In the genomic region with DNA sequence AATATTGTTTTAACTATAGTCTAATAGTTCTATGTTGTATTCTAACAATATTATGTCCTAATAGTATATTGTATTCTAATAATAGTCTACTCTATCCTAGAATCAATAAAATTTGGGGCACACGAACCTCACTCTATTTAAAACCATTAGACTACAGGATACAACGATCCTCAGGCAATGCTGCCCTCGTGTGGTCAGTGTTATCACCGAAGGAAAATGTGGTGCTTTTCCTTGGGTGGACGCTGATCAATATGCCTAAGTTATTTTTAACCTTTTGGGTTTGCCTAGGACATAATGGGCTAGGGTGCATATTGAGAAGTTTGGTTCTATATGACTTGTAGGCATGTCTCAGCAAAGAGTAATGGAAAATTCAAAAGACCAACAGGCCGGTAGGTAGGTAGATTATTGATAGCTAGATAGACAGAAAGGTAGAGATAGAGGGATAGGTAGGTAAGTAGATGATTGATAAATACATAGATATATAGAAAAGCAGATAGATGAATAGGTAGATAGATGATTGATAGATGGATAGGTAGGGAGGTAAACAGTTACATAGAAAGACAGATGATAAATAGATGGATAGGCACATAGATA, we compare ENCODE assay signal across 8 cellular contexts.
DNase-seq lines count a peak whose midpoint lies in the region; ATAC-seq and TF ChIP-seq lines count a peak whose summit lies in the region.

No MANE protein-coding gene starts in this region.

- peak; percentile 82 for TF ChIP-seq CTCF in A673 (conservative IDR thresholded peaks at IDR 0.05; ENCODE audit: low read depth, low read length)
- peak; percentile 54 for TF ChIP-seq CTCF in GM12872 (IDR thresholded peaks at IDR 0.05; ENCODE audit: insufficient read depth, low read depth, low read length)
- peak; percentile 34 to 45 (median 40) for TF ChIP-seq CTCF in breast epithelium (IDR thresholded peaks at IDR 0.05)

- no peaks in the 10 kb centered on the region for H3K9me3 ChIP-seq in A673 (ENCODE audit: low read depth, low read length, poor library complexity, severe bottlenecking)
- H3K9me3 ChIP-seq in breast epithelium, result no peaks in the 10 kb centered on the region

- peaks cover 2% of the 10 kb centered on the region for H3K36me3 ChIP-seq in A673 (ENCODE audit: insufficient read depth, low read length, poor library complexity, severe bottlenecking)
- no peaks in the 10 kb centered on the region for H3K36me3 ChIP-seq in breast epithelium

- intact Hi-C loops in A673 (cut with micrococcal nuclease; ENCODE audit: unreplicated experiment), result loop anchor here (5.0 to 10.0 kb wide), 3 partner anchors 521 to 754 kb away; no protein-coding TSS in a partner anchor
- intact Hi-C loops in breast epithelium (cut with DNase I; ENCODE audit: low total_unique reads), result no loop called here

- H3K4me1 ChIP-seq in A673 (ENCODE audit: insufficient read depth, low read length, poor library complexity, severe bottlenecking) (no peaks in the 10 kb centered on the region), breast epithelium (no peaks in the 10 kb centered on the region)

- ATAC-seq in HG03432 (IDR thresholded peaks at IDR 0.05; ENCODE audit: unreplicated experiment) (peak; percentile 50), left lobe of liver (peak; percentile 79), HG02973 (IDR thresholded peaks at IDR 0.05; ENCODE audit: unreplicated experiment) (no peak)

- no peak overlapping the region for H3K27ac ChIP-seq in A673 (ENCODE audit: low read depth, low read length, poor library complexity, severe bottlenecking)
- H3K27ac ChIP-seq in breast epithelium, result no peak overlapping the region

- BruUV-seq in A673 (replicated peaks; lab: Mats Ljungman, UMichigan), result no TSS peak

- H3K4me3 ChIP-seq in A673 (ENCODE audit: low read depth, low read length, poor library complexity, severe bottlenecking) (no peak overlapping the region), breast epithelium (no peak overlapping the region)

- peak; percentile 61 for DNase-seq in A673 (ENCODE audit: low spot score)
- peak; percentile 25 for DNase-seq in SK-N-DZ (ENCODE audit: low spot score)
- no peak for DNase-seq in breast epithelium (ENCODE audit: low spot score in 2 of 2)
- peak; percentile 44 for DNase-seq in left lobe of liver (ENCODE audit: low spot score)
- DNase-seq in stromal cell of bone marrow (ENCODE audit: low read depth), result peak; percentile 24

- no peak for TF ChIP-seq POLR2A in breast epithelium (IDR thresholded peaks at IDR 0.05)

- CTCF ChIA-PET in A673 (lab: Charles Lee), result interaction anchor here (0.6 kb wide), 2 partner anchors 521 to 763 kb away, joined by 5 to 9 read pairs; no protein-coding TSS in a partner anchor

- H3K27me3 ChIP-seq in A673 (replicated peaks; ENCODE audit: insufficient read depth, low read depth, low read length, poor library complexity) (no peaks in the 10 kb centered on the region), breast epithelium (no peaks in the 10 kb centered on the region)

- POLR2A ChIA-PET in A673 (lab: Charles Lee; ENCODE audit: low non-redundant PET), result no interaction called here

Comparison
In these comparisons a context has a peak if more than half of its experiments do, and no peak if none do; other contexts are left out.
1. DNase-seq: peak in A673 (single experiment), SK-N-DZ (single experiment), left lobe of liver (single experiment) and stromal cell of bone marrow (single experiment); none in breast epithelium (0 of 2).
2. Peak in every context shown above with its lines, with median percentiles within 50 percentile points of each other: CTCF ChIP-seq.